ENCODE assay signal across 10 cellular contexts in genomic region chr12:53378222-53378621, GRCh38. TPM values are rescaled to one million over a fixed set of nuclear protein-coding genes. Genes with fewer than 3 reads are reported as not detected.
A peak's percentile ranks its signal among the peaks of the same experiment; 100 is the strongest.
DNase-seq lines count a peak whose midpoint lies in the region; ATAC-seq and TF ChIP-seq lines count a peak whose summit lies in the region.
"Had no signal": no experiment of that assay in that cellular context is flagged by ENCODE, and none has a peak within 500 bp of the region (broad histone marks: within the 10 kb centered on the region; RNA-seq: fewer than 3 reads in every experiment).

No MANE protein-coding gene starts in this region.

- intact Hi-C loops in left lung (cut with DNase I): no loop called here

- peak overlapping the region; percentile 67 for H3K4me2 ChIP-seq in SU-DHL-6 (ENCODE audit: low read depth, low read length, poor library complexity, severe bottlenecking)

- peaks cover 27% of the 10 kb centered on the region; the same call in 1 of the 2 replicates for H3F3A ChIP-seq in SU-DHL-6 (ENCODE audit: insufficient read depth)

- H3K4me3 ChIP-seq in HUES6 (ENCODE audit: low read depth, low read length) (no peak overlapping the region; the same call in 1 of the 2 replicates), SU-DHL-6 (ENCODE audit: insufficient read depth, low read length, poor library complexity, severe bottlenecking) (no peak overlapping the region), left lung (no peak overlapping the region), thoracic aorta (no peak overlapping the region)

- DNase-seq in left lung (peak; percentile 28 to 73), thoracic aorta (ENCODE audit: low spot score) (no peak), SKM-1 treated with dmso at 0.1 percent for 144 hours (lab: John Stamatoyannopoulos, UW; ENCODE audit: unreplicated experiment) (no peak)
- DNase-seq: amygdala, T-helper 17 cell had no signal

- no peaks in the 10 kb centered on the region for H4K20me1 ChIP-seq in SU-DHL-6 (ENCODE audit: low read depth, low read length)

- H3K27ac ChIP-seq in HUES6 (ENCODE audit: low read depth, low read length) (peak overlapping the region; percentile 86), SU-DHL-6 (ENCODE audit: low read depth, low read length) (peak overlapping the region; percentile 77), left lung (peak overlapping the region; percentile 97 to 98), thoracic aorta (peak overlapping the region; percentile 87 to 89)

- ATAC-seq in left lung: no peak
- ATAC-seq in thoracic aorta (ENCODE audit: insufficient number of reproducible peaks, low FRiP score, low read depth): no peak
- no peak for ATAC-seq in HG02642 (IDR thresholded peaks at IDR 0.05; ENCODE audit: poor library complexity, unreplicated experiment)
- ATAC-seq in HG02973 (IDR thresholded peaks at IDR 0.05; ENCODE audit: unreplicated experiment): no peak
- ATAC-seq: T-helper 17 cell had no signal

- H3K79me2 ChIP-seq in SU-DHL-6 (ENCODE audit: insufficient read depth, low read length): peaks cover 23% of the 10 kb centered on the region

- no peak for TF ChIP-seq CTCF in SU-DHL-6 (IDR thresholded peaks at IDR 0.05; ENCODE audit: insufficient read depth, low read length, poor library complexity, severe bottlenecking)
- TF ChIP-seq CTCF in left lung (IDR thresholded peaks at IDR 0.05): no peak
- TF ChIP-seq CTCF in thoracic aorta (IDR thresholded peaks at IDR 0.05): no peak

- H3K9me3 ChIP-seq in HUES6 (ENCODE audit: control insufficient read depth, insufficient read depth, low read depth, low read length) (no peaks in the 10 kb centered on the region), SU-DHL-6 (ENCODE audit: insufficient read depth, low read length) (no peaks in the 10 kb centered on the region), left lung (no peaks in the 10 kb centered on the region), thoracic aorta (no peaks in the 10 kb centered on the region)

- H3K9ac ChIP-seq in HUES6 (ENCODE audit: low read length) (peak overlapping the region; percentile 90), SU-DHL-6 (ENCODE audit: low read length) (peak overlapping the region; percentile 65)

- no peaks in the 10 kb centered on the region for H3K27me3 ChIP-seq in HUES6 (ENCODE audit: control insufficient read depth, insufficient read depth, low read length)
- no peaks in the 10 kb centered on the region for H3K27me3 ChIP-seq in SU-DHL-6 (ENCODE audit: low read length)
- H3K27me3 ChIP-seq in left lung: no peaks in the 10 kb centered on the region
- no peaks in the 10 kb centered on the region for H3K27me3 ChIP-seq in thoracic aorta (replicated peaks; ENCODE audit: insufficient read depth)

- H3K4me1 ChIP-seq in HUES6 (ENCODE audit: control insufficient read depth, insufficient read depth, low read length) (peaks cover 33% of the 10 kb centered on the region), left lung (peaks cover 29 to 44% of the 10 kb centered on the region in 2 donors), thoracic aorta (ENCODE audit: control insufficient read depth in 1 of 2, low read depth in 2 of 2) (peaks cover 22 to 28% of the 10 kb centered on the region in 2 donors)

- H2AFZ ChIP-seq in SU-DHL-6 (ENCODE audit: low read depth, low read length, severe bottlenecking): peak overlapping the region; percentile 90

- H3K36me3 ChIP-seq in HUES6 (ENCODE audit: control insufficient read depth, insufficient read depth, low read length): peaks cover 17% of the 10 kb centered on the region
- H3K36me3 ChIP-seq in SU-DHL-6 (ENCODE audit: low read length): no peaks in the 10 kb centered on the region; the same call in 1 of the 2 replicates
- peaks cover 0 to 14% of the 10 kb centered on the region in 2 donors for H3K36me3 ChIP-seq in left lung
- H3K36me3 ChIP-seq in thoracic aorta: peaks cover 11% of the 10 kb centered on the region

- H3K9me2 ChIP-seq in SU-DHL-6 (replicated peaks; ENCODE audit: insufficient read depth, low read length): no peaks in the 10 kb centered on the region

RNA-seq across cellular contexts. Expression of gene SP1, which starts 1.8 kb away (rescaled TPM):
- 10 to 100 TPM; 69.5 to 78.0 TPM for total RNA-seq in left lung
- total RNA-seq in thoracic aorta: 10 to 100 TPM; 50.9 to 65.6 TPM

RNA-seq across cellular contexts. Expression of gene SP7, which starts 42.1 kb away (rescaled TPM):
- total RNA-seq in left lung (under 1 TPM in 1 of 2 donors, not detected in 1; 0.64 TPM), thoracic aorta (not detected)
- total RNA-seq: activated CD8-positive, alpha-beta memory T cell treated with anti-CD3 and anti-CD28 coated beads for 36 hours; T-helper 17 cell had no signal

RNA-seq across cellular contexts. Expression of gene AMHR2, which starts 45.4 kb away (rescaled TPM):
- under 1 TPM in 1 of 2 donors, not detected in 1; 0.18 TPM for total RNA-seq in left lung
- under 1 TPM in 1 of 2 donors, not detected in 1; 0.27 TPM for total RNA-seq in thoracic aorta
- total RNA-seq: activated CD8-positive, alpha-beta memory T cell treated with anti-CD3 and anti-CD28 coated beads for 36 hours; T-helper 17 cell had no signal

RNA-seq across cellular contexts. Expression of gene AAAS, which starts 56.8 kb away (rescaled TPM):
- total RNA-seq in left lung (10 to 100 TPM; 44.0 to 51.2 TPM), thoracic aorta (10 to 100 TPM; 43.2 to 64.2 TPM)

Comparison
In these comparisons a context has a peak if more than half of its experiments do, and no peak if none do; other contexts are left out.
1. DNase-seq: peak in left lung (2 of 2); none in thoracic aorta (single experiment) and SKM-1 treated with dmso at 0.1 percent for 144 hours (single experiment).
2. Peak in every context shown above with its lines, with median percentiles within 50 percentile points of each other: H3K27ac ChIP-seq.